ENCODE assay signal across 21 cellular contexts in genomic region chr2:88885679-88886402, GRCh38.
A peak's percentile ranks its signal among the peaks of the same experiment; 100 is the strongest.
DNase-seq lines count a peak whose midpoint lies in the region; ATAC-seq and FAIRE-seq lines count a peak whose summit lies in the region.
"Had no signal": no experiment of that assay in that cellular context is flagged by ENCODE, and none has a peak within 500 bp of the region (broad histone marks: within the 10 kb centered on the region; RNA-seq: fewer than 3 reads in every experiment).

No MANE protein-coding gene starts in this region.

- peak; percentile 28 for FAIRE-seq in GM19239 (lab: Jason Lieb, UNC)
- FAIRE-seq: islet of Langerhans had no signal

- DNase-seq in GDM1 (lab: John Stamatoyannopoulos, UW) (peak; percentile 74), GM19239 (ENCODE audit: insufficient read length, low spot score) (no peak), UCSD-AML1 (lab: John Stamatoyannopoulos, UW; ENCODE audit: unreplicated experiment) (peak; percentile 25), NCI-H1694 treated with DMSO at 0.1 percent for 48 hours (lab: John Stamatoyannopoulos, UW) (no peak), islet precursor cell (no peak)
- DNase-seq: ACHN; activated CD4-positive, alpha-beta T cell treated with anti-CD3 and anti-CD28 coated beads, Interleukin-2, amount 50 U/mL, for 48 hours; CD4-positive, CD25-positive, alpha-beta regulatory T cell; DMS153; H7; NCI-H1417 treated with DMSO at 0.1 percent for 48 hours; NCI-H226; NK-92 treated with Interleukin-12 subunit alpha and Interleukin-12 subunit beta, amount 100 ng/mL, for 24 hours; ovary; right lobe of liver; trophoblast cell had no signal

- ATAC-seq in HG03354 (IDR thresholded peaks at IDR 0.05; ENCODE audit: poor library complexity, severe bottlenecking, unreplicated experiment) = peak; percentile 22
- ATAC-seq in GM18873 (IDR thresholded peaks at IDR 0.05; ENCODE audit: low FRiP score, unreplicated experiment) = no peak
- ATAC-seq in GM18519 (IDR thresholded peaks at IDR 0.05; ENCODE audit: low FRiP score, unreplicated experiment) = no peak
- ATAC-seq: activated naive CD4-positive, alpha-beta T cell treated with anti-CD3 and anti-CD28 coated beads, Interleukin-2, amount 50 U/mL, for 72 hours; right lobe of liver had no signal

Comparison
In these comparisons a context has a peak if more than half of its experiments do, and no peak if none do; other contexts are left out.
1. DNase-seq: peak in GDM1 (single experiment) and UCSD-AML1 (single experiment); none in GM19239 (single experiment), NCI-H1694 treated with DMSO at 0.1 percent for 48 hours (single experiment) and islet precursor cell (single experiment).